Comparison of ENCODE assay signal across 8 cellular contexts in genomic region chr11:10857604-10858504, GRCh38. TPM values are rescaled to one million over a fixed set of nuclear protein-coding genes. Genes with fewer than 3 reads are reported as not detected.
DNase-seq lines count a peak whose midpoint lies in the region; ATAC-seq and TF ChIP-seq lines count a peak whose summit lies in the region.

ZBED5 (minus strand) TSS chr11:10858053; CDS start chr11:10854945, 3,108 bp downstream.

- H3K9me3 Mint-ChIP-seq in activated naive CD4-positive, alpha-beta T cell treated with anti-CD3 and anti-CD28 coated beads, Interleukin-2, amount 50 U/mL, for 72 hours = no peaks in the 10 kb centered on the region

- H3K9me3 ChIP-seq in testis = no peaks in the 10 kb centered on the region

- TF ChIP-seq POLR2A in testis (IDR thresholded peaks at IDR 0.05) = peak; percentile 85

- CTCF ChIA-PET in GM10248 (lab: Yijun Ruan, JAX) = interaction anchor here (1.0 to 2.2 kb wide), 6 partner anchors 10 to 204 kb away, joined by 3 to 11 read pairs (median 5); partner anchors contain the start of gene EIF4G2

- TF ChIP-seq CTCF in GM10248 (IDR thresholded peaks at IDR 0.05; ENCODE audit: control extremely low read depth, extremely low read depth, low read depth, missing control alignments) = peak; percentile 26
- TF ChIP-seq CTCF in omental fat pad (IDR thresholded peaks at IDR 0.05) = no peak
- no peak for TF ChIP-seq CTCF in testis (IDR thresholded peaks at IDR 0.05)

- no peaks in the 10 kb centered on the region for H3K27me3 ChIP-seq in testis

- DNase-seq in GM10248 (ENCODE audit: extremely low spot score) (peak; percentile 94), NCI-H1092 treated with DMSO at 0.1 percent for 48 hours (lab: John Stamatoyannopoulos, UW) (peak; percentile 98), SKM-1 (lab: John Stamatoyannopoulos, UW; ENCODE audit: unreplicated experiment) (peak; percentile 93), glomerular endothelial cell (ENCODE audit: extremely low read depth, low read depth, low spot score) (peak; percentile 72), omental fat pad (ENCODE audit: low spot score) (peak; percentile 91), testis (peak; percentile 99)
- peak; percentile 94 to 98 for DNase-seq in activated naive CD4-positive, alpha-beta T cell treated with anti-CD3 and anti-CD28 coated beads, Interleukin-2, amount 50 U/mL, for 72 hours (ENCODE audit: low spot score in 2 of 2)

- ATAC-seq in HG02610 (IDR thresholded peaks at IDR 0.05; ENCODE audit: unreplicated experiment) (peak; percentile 92), omental fat pad (ENCODE audit: low FRiP score) (peak; percentile 93)
- peak; percentile 90 to 94 for ATAC-seq in activated naive CD4-positive, alpha-beta T cell treated with anti-CD3 and anti-CD28 coated beads, Interleukin-2, amount 50 U/mL, for 72 hours

- peaks cover 36 to 44% of the 10 kb centered on the region in 2 donors for H3K36me3 Mint-ChIP-seq in activated naive CD4-positive, alpha-beta T cell treated with anti-CD3 and anti-CD28 coated beads, Interleukin-2, amount 50 U/mL, for 72 hours

- intact Hi-C loops in testis (cut with DNase I; ENCODE audit: low total_unique reads) = loop anchor here (5.0 kb wide), 1 partner anchor 51 kb away; the partner anchor contains the start of gene EIF4G2

- H3K36me3 ChIP-seq in testis (ENCODE audit: low read depth, missing control alignments) = no peaks in the 10 kb centered on the region

- peak within 1 kb of the TSS; percentile 97 to 98 for H3K27ac ChIP-seq in testis

- peaks cover 15% of the 10 kb centered on the region for H3K4me1 ChIP-seq in testis

- peak within 1 kb of the TSS; percentile 92 to 94 for H3K4me3 ChIP-seq in testis

- H3K27ac Mint-ChIP-seq in activated naive CD4-positive, alpha-beta T cell treated with anti-CD3 and anti-CD28 coated beads, Interleukin-2, amount 50 U/mL, for 72 hours = peak within 1 kb of the TSS; percentile 98 to 100

- 0 to 1% methylated on average over 53 to 64 of the region's 72 CpGs for WGBS in testis, 2 donors

- POLR2A ChIA-PET in GM10248 (lab: Yijun Ruan, JAX) = interaction anchor here (0.5 to 3.3 kb wide), 6 partner anchors 10 to 636 kb away, joined by 3 to 58 read pairs (median 4); partner anchors contain the start of gene EIF4G2

RNA-seq across cellular contexts. Expression of gene ZBED5, which starts in this region (rescaled TPM):
- total RNA-seq in activated naive CD4-positive, alpha-beta T cell treated with anti-CD3 and anti-CD28 coated beads, Interleukin-2, amount 50 U/mL, for 72 hours = 10 to 100 TPM; 41.2 to 43.6 TPM
- total RNA-seq in glomerular endothelial cell (18.1 and 21.2 TPM in 2 replicates), omental fat pad (10 to 100 TPM; 16.5 to 44.0 (median 22.6) TPM), testis (10 to 100 TPM; 30.4 to 37.3 TPM)
- polyA plus RNA-seq in testis (ENCODE audit: insufficient read depth, low read depth, low replicate concordance) = 27.0 TPM

Comparison
In these comparisons a context has a peak if more than half of its experiments do, and no peak if none do; other contexts are left out.
1. Peak in every context shown above with its lines: DNase-seq, ATAC-seq, H3K4me3 ChIP-seq and H3K27ac ChIP-seq.